22 cellular contexts compared by ENCODE assay signal in genomic region chr3:72065236-72065635, GRCh38.
"Had no signal": no experiment of that assay in that cellular context is flagged by ENCODE, and none has a peak within 500 bp of the region (broad histone marks: within the 10 kb centered on the region; RNA-seq: fewer than 3 reads in every experiment).

No MANE protein-coding gene starts in this region.

- H3K4me2 ChIP-seq: neural progenitor cell had no signal

- H3K36me3 ChIP-seq: neural progenitor cell, thoracic aorta, tibial nerve, upper lobe of left lung had no signal

- H3K27ac ChIP-seq: epithelial cell of prostate, neural progenitor cell, psoas muscle, thoracic aorta, tibial nerve, upper lobe of left lung had no signal

- H3K4me1 ChIP-seq: neural progenitor cell, psoas muscle, tibial nerve, upper lobe of left lung had no signal

- H3K4me3 ChIP-seq: dorsolateral prefrontal cortex, lung, neural progenitor cell, psoas muscle, thoracic aorta, tibial nerve, upper lobe of left lung had no signal

- DNase-seq: central memory CD4-positive, alpha-beta T cell; dorsolateral prefrontal cortex; effector CD4-positive, alpha-beta T cell; foreskin fibroblast; kidney; naive thymus-derived CD4-positive, alpha-beta T cell; posterior cingulate gyrus; psoas muscle; retina; stimulated activated CD4-positive, alpha-beta T cell treated with anti-CD3 and anti-CD28 coated beads, Interleukin-2, amount 100 ng/mL, for 24 hours; stimulated activated CD4-positive, alpha-beta T cell treated with anti-CD3 and anti-CD28 coated beads, Interleukin-4, amount 100 ng/mL, for 24 hours; stimulated activated naive CD8-positive, alpha-beta T cell treated with anti-CD3 and anti-CD28 coated beads, Interleukin-15, Interleukin-2, amounts not matched to agents 100 U/mL and 50 U/mL, for 24 hours; upper lobe of left lung had no signal

- H2AFZ ChIP-seq: neural progenitor cell had no signal

- ATAC-seq: esophagus mucosa; left lobe of liver; naive thymus-derived CD4-positive, alpha-beta T cell; psoas muscle; sciatic nerve; stimulated activated effector memory CD8-positive, alpha-beta T cell treated with anti-CD3 and anti-CD28 coated beads, Interleukin-12 subunit alpha, Interleukin-12 subunit beta, amount 100 ng/mL, for 72 hours; stimulated activated naive CD8-positive, alpha-beta T cell treated with anti-CD3 and anti-CD28 coated beads, Interleukin-15, Interleukin-2, amounts not matched to agents 100 U/mL and 50 U/mL, for 24 hours had no signal

- H3K27me3 ChIP-seq: dorsolateral prefrontal cortex, neural progenitor cell, tibial nerve, upper lobe of left lung had no signal

- H3K9me3 ChIP-seq: psoas muscle, thoracic aorta, upper lobe of left lung had no signal
